Comparison of ENCODE assay signal across 8 cellular contexts in genomic region chr20:17835240-17835940, GRCh38.
DNase-seq lines count a peak whose midpoint lies in the region; ATAC-seq and TF ChIP-seq lines count a peak whose summit lies in the region.

No MANE protein-coding gene starts in this region.

- H3K4me3 Mint-ChIP-seq in nephron = peak overlapping the region in 1 of 3 experiments; percentile 29

- H3K27me3 ChIP-seq in RWPE2 (ENCODE audit: insufficient read depth, poor library complexity, severe bottlenecking) = no peaks in the 10 kb centered on the region

- peaks cover 2% of the 10 kb centered on the region for H3K9me3 ChIP-seq in RWPE2 (ENCODE audit: severe bottlenecking)

- DNase-seq in ACHN (peak; percentile 76), RWPE2 (ENCODE audit: low spot score) (peak; percentile 88), fibroblast of mammary gland (ENCODE audit: low read depth) (peak; percentile 92), occipital lobe (lab: John Stamatoyannopoulos, UW) (no peak), NAMALWA (ENCODE audit: low spot score) (no peak)

- TF ChIP-seq CTCF in RWPE2 (IDR thresholded peaks at IDR 0.05; ENCODE audit: poor library complexity, severe bottlenecking) (no peak), fibroblast of mammary gland (conservative IDR thresholded peaks at IDR 0.05; ENCODE audit: control insufficient read depth, insufficient read depth, low read depth, low read length) (no peak), nephron (IDR thresholded peaks at IDR 0.05; ENCODE audit: unreplicated experiment in 3 of 3) (no peak)

- H3K36me3 Mint-ChIP-seq in nephron (ENCODE audit: low read depth) = no peaks in the 10 kb centered on the region

- in situ Hi-C loops in ACHN (cut with HindIII; ENCODE audit: low pct_ligation_motif_present, low pct_unique_long_range_greater_than_20kb, low sequenced_read_pairs) = no loop called here

- ATAC-seq in RWPE2 (ENCODE audit: low read depth) (peak; percentile 86), GM21526 (IDR thresholded peaks at IDR 0.05; ENCODE audit: low FRiP score, unreplicated experiment) (no peak), HG03469 (IDR thresholded peaks at IDR 0.05; ENCODE audit: unreplicated experiment) (no peak)

- H3K27me3 Mint-ChIP-seq in nephron (ENCODE audit: low read depth) = peaks cover 4% of the 10 kb centered on the region

- H3K4me1 Mint-ChIP-seq in nephron = peaks cover 41% of the 10 kb centered on the region

- peak overlapping the region; percentile 61 to 96 (median 95) for H3K27ac Mint-ChIP-seq in nephron

- H3K4me3 ChIP-seq in RWPE2 (ENCODE audit: severe bottlenecking) (no peak overlapping the region), fibroblast of mammary gland (ENCODE audit: control insufficient read depth, low read depth, low read length) (no peak overlapping the region)

- H3K36me3 ChIP-seq in RWPE2 (ENCODE audit: low read depth) = no peaks in the 10 kb centered on the region

- H3K27ac ChIP-seq in RWPE2 (ENCODE audit: poor library complexity, severe bottlenecking) = peak overlapping the region; percentile 87

- no peaks in the 10 kb centered on the region for H3K9me3 Mint-ChIP-seq in nephron

- peaks cover 37% of the 10 kb centered on the region for H3K4me1 ChIP-seq in RWPE2 (ENCODE audit: insufficient read depth, poor library complexity, severe bottlenecking)

Comparison
In these comparisons a context has a peak if more than half of its experiments do, and no peak if none do; other contexts are left out.
1. DNase-seq: peak in ACHN (single experiment), RWPE2 (single experiment) and fibroblast of mammary gland (single experiment); none in occipital lobe (single experiment) and NAMALWA (single experiment).